14 cellular contexts compared by ENCODE assay signal in genomic region chr17:75684249-75684648, GRCh38. TPM values are rescaled to one million over a fixed set of nuclear protein-coding genes. Genes with fewer than 3 reads are reported as not detected.
DNase-seq lines count a peak whose midpoint lies in the region; ATAC-seq, FAIRE-seq and TF ChIP-seq lines count a peak whose summit lies in the region.
"Had no signal": no experiment of that assay in that cellular context is flagged by ENCODE, and none has a peak within 500 bp of the region (broad histone marks: within the 10 kb centered on the region; RNA-seq: fewer than 3 reads in every experiment).

No MANE protein-coding gene starts in this region.

- H3K79me2 ChIP-seq in hepatocyte, result peaks cover 78% of the 10 kb centered on the region

- no peaks in the 10 kb centered on the region for H3K36me3 ChIP-seq in hepatocyte (replicated peaks; ENCODE audit: insufficient read depth, low read depth)
- H3K36me3 ChIP-seq in small intestine (ENCODE audit: control insufficient read depth in 2 of 2, insufficient read depth in 2 of 2, low read length in 2 of 2), result peaks cover 0 to 3% of the 10 kb centered on the region in 2 donors

- no peaks in the 10 kb centered on the region for H3K27me3 Mint-ChIP-seq in activated B cell treated with CpG ODN at 0.5 μM for 24 hours
- H3K27me3 Mint-ChIP-seq: CD4-positive, alpha-beta memory T cell had no signal

- DNase-seq in ELR (ENCODE audit: low read depth) (peak; percentile 70), activated B cell treated with CpG ODN at 0.5 μM for 24 hours (no peak), hepatocyte (ENCODE audit: low spot score) (peak; percentile 41), small intestine (peak; percentile 94), nucleus accumbens (lab: John Stamatoyannopoulos, UW) (no peak), NCI-H1930 (lab: John Stamatoyannopoulos, UW) (no peak)
- no peak for DNase-seq in stimulated activated CD8-positive, alpha-beta memory T cell treated with anti-CD3 and anti-CD28 coated beads, Interleukin-4, amount 100 ng/mL, for 48 hours
- DNase-seq: activated T-cell treated with anti-CD3 and anti-CD28 coated beads for 4 hours; CD4-positive, alpha-beta memory T cell; occipital lobe; tibial artery had no signal

- H3K9me2 ChIP-seq in hepatocyte (replicated peaks; ENCODE audit: insufficient read depth), result no peaks in the 10 kb centered on the region

- peaks cover 55% of the 10 kb centered on the region for H3K4me1 Mint-ChIP-seq in activated B cell treated with CpG ODN at 0.5 μM for 24 hours

- H3K4me3 Mint-ChIP-seq in activated B cell treated with CpG ODN at 0.5 μM for 24 hours, result no peak overlapping the region
- H3K4me3 Mint-ChIP-seq: CD4-positive, alpha-beta memory T cell had no signal

- H3K9me3 ChIP-seq in hepatocyte (ENCODE audit: low read depth) (no peaks in the 10 kb centered on the region), small intestine (ENCODE audit: control insufficient read depth, low read depth) (no peaks in the 10 kb centered on the region)
- H3K9me3 ChIP-seq: tibial artery had no signal

- H3K4me3 ChIP-seq in hepatocyte (no peak overlapping the region), small intestine (ENCODE audit: low read depth in 1 of 2, low read length in 2 of 2) (no peak overlapping the region)
- H3K4me3 ChIP-seq: tibial artery had no signal

- TF ChIP-seq CTCF in activated B cell treated with CpG ODN at 0.5 μM for 24 hours (IDR thresholded peaks at IDR 0.05) (no peak), hepatocyte (IDR thresholded peaks at IDR 0.05; ENCODE audit: poor library complexity) (no peak)

- no peaks in the 10 kb centered on the region for H3K27me3 ChIP-seq in hepatocyte
- H3K27me3 ChIP-seq in small intestine (ENCODE audit: control insufficient read depth in 2 of 2, insufficient read depth in 2 of 2, low read length in 2 of 2), result no peaks in the 10 kb centered on the region
- H3K27me3 ChIP-seq: tibial artery had no signal

- H4K20me1 ChIP-seq in hepatocyte (ENCODE audit: insufficient read depth, poor library complexity, severe bottlenecking), result no peaks in the 10 kb centered on the region

- H3K36me3 Mint-ChIP-seq in activated B cell treated with CpG ODN at 0.5 μM for 24 hours (ENCODE audit: low read depth), result peaks cover 57% of the 10 kb centered on the region

- intact Hi-C loops in activated B cell treated with CpG ODN at 0.5 μM for 24 hours (cut with micrococcal nuclease), result no loop called here

- H2AFZ ChIP-seq in hepatocyte, result no peak overlapping the region

- H3K27ac Mint-ChIP-seq in activated B cell treated with CpG ODN at 0.5 μM for 24 hours, result peak overlapping the region; percentile 11

- H3K4me1 ChIP-seq in hepatocyte (ENCODE audit: insufficient read depth), result peaks cover 22% of the 10 kb centered on the region
- peaks cover 7 to 27% of the 10 kb centered on the region in 2 donors for H3K4me1 ChIP-seq in small intestine (ENCODE audit: control insufficient read depth in 2 of 2, insufficient read depth in 1 of 2, low read depth in 1 of 2, low read length in 1 of 2)

- WGBS in hepatocyte (ENCODE audit: low lambda C conversion rate, missing lambda C conversion rate), result 85% methylated on average over 5 of the region's 5 CpGs
- 25 to 64% (median 51%) methylated on average over 5 of the region's 5 CpGs for WGBS in small intestine, 3 donors

- H3K27ac ChIP-seq in hepatocyte, result peak overlapping the region; percentile 97
- peak overlapping the region; percentile 92 to 94 for H3K27ac ChIP-seq in small intestine (ENCODE audit: low read depth in 1 of 2, low read length in 1 of 2)
- H3K27ac ChIP-seq: KMS-11, tibial artery had no signal

- FAIRE-seq in small intestine (lab: Jason Lieb, UNC), result no peak
- FAIRE-seq: islet of Langerhans had no signal

- no peaks in the 10 kb centered on the region for H3K9me3 Mint-ChIP-seq in activated B cell treated with CpG ODN at 0.5 μM for 24 hours
- H3K9me3 Mint-ChIP-seq: CD4-positive, alpha-beta memory T cell had no signal

- peak overlapping the region; percentile 52 for H3K4me2 ChIP-seq in hepatocyte
- H3K4me2 ChIP-seq: KMS-11 had no signal

- CTCF ChIA-PET in activated B cell treated with CpG ODN at 0.5 μM for 24 hours (lab: Charles Lee), result interaction anchor here (0.8 to 2.0 kb wide), 5 partner anchors 9 to 69 kb away, joined by 3 to 9 read pairs (median 5); partner anchors contain the start of gene SMIM5

- POLR2A ChIA-PET in activated B cell treated with CpG ODN at 0.5 μM for 24 hours (lab: Charles Lee), result no interaction called here

- no peak for ATAC-seq in activated B cell treated with CpG ODN at 0.5 μM for 24 hours (ENCODE audit: low read depth)
- no peak for ATAC-seq in GM21723 (IDR thresholded peaks at IDR 0.05; ENCODE audit: unreplicated experiment)

RNA-seq across cellular contexts. Expression of gene SAP30BP, which starts 17.1 kb away (rescaled TPM):
- total RNA-seq in activated B cell treated with CpG ODN at 0.5 μM for 24 hours (177 and 184 TPM in 2 replicates), hepatocyte (59.3 and 67.5 TPM in 2 replicates)
- polyA plus RNA-seq in hepatocyte (89.9 and 110 TPM in 2 replicates), small intestine (10 to 100 TPM; 52.6 to 92.7 (median 83.2) TPM)

RNA-seq across cellular contexts. Expression of gene RECQL5, which starts 17.3 kb away (rescaled TPM):
- 55.9 and 65.4 TPM in 2 replicates for total RNA-seq in activated B cell treated with CpG ODN at 0.5 μM for 24 hours
- total RNA-seq in hepatocyte, result 11.8 and 23.1 TPM in 2 replicates
- polyA plus RNA-seq in hepatocyte, result 44.4 and 79.6 TPM in 2 replicates
- polyA plus RNA-seq in small intestine, result 10 to 100 TPM; 14.6 to 20.2 (median 15.7) TPM

RNA-seq across cellular contexts. Expression of gene ITGB4, which starts 37.0 kb away (rescaled TPM):
- total RNA-seq in activated B cell treated with CpG ODN at 0.5 μM for 24 hours (2.1 and 2.2 TPM in 2 replicates), hepatocyte (11.5 and 15.7 TPM in 2 replicates)
- polyA plus RNA-seq in hepatocyte (19.4 and 23.5 TPM in 2 replicates), small intestine (100 to 1,000 TPM; 100 to 288 (median 210) TPM)

RNA-seq across cellular contexts. Expression of gene SMIM5, which starts 51.0 kb away (rescaled TPM):
- total RNA-seq in activated B cell treated with CpG ODN at 0.5 μM for 24 hours, result 1.1 and 1.7 TPM in 2 replicates
- total RNA-seq in hepatocyte, result 4.1 and 4.5 TPM in 2 replicates
- 6.8 and 7.7 TPM in 2 replicates for polyA plus RNA-seq in hepatocyte
- 100 to 1,000 TPM in 1 of 3 donors, 10 to 100 TPM in 2; 11.1 to 114 (median 94.6) TPM for polyA plus RNA-seq in small intestine
- total RNA-seq: CD4-positive, alpha-beta memory T cell had no signal
- polyA plus RNA-seq: CD4-positive, alpha-beta memory T cell had no signal

Comparison
In these comparisons a context has a peak if more than half of its experiments do, and no peak if none do; other contexts are left out.
1. DNase-seq: peak in ELR (single experiment), hepatocyte (single experiment) and small intestine (single experiment); none in activated B cell treated with CpG ODN at 0.5 μM for 24 hours (single experiment), nucleus accumbens (0 of 56), stimulated activated CD8-positive, alpha-beta memory T cell treated with anti-CD3 and anti-CD28 coated beads, Interleukin-4, amount 100 ng/mL, for 48 hours (single experiment) and NCI-H1930 (0 of 2).